ENCODE assay signal across 1 cellular context in the genomic region with DNA sequence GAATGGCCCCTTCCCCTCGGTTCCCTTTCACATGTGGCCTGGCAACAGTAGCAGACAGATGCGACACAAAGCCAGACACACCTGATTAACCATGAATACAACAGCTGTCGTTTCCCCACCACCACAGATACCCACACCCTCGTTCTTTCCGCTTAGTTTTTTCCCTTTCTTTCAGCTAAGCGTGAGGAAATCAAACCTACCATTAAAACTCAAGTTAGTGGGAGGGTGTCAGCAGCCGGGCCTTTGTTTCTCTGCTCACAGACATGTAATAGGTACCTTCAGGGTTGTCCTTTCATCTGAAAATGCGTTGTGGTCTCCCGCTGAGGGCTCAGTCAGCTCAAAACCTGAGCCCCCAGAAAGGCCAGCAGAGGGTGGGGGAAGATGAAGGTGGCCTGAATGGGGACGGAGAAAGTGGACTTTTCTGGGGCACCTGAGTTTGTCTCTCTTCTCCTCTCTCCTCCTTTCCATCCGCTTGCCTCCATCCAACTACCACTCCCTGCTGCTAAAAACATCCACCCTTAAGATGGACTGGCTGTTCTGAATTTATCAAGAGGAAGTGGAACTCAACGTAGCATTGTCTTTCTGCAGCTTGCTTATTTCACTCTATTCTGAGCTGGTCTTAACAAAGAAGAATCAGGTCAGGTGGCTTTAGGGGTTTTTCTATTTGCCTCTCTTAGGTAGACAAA.
TF ChIP-seq lines count a peak whose summit lies in the region.

No MANE protein-coding gene starts in this region.

TF ChIP-seq in GM23338, 12 proteins besides CTCF, POLR2A, EP300 and RAD21 (continued from another document):
- TF ChIP-seq, protein P1, sequence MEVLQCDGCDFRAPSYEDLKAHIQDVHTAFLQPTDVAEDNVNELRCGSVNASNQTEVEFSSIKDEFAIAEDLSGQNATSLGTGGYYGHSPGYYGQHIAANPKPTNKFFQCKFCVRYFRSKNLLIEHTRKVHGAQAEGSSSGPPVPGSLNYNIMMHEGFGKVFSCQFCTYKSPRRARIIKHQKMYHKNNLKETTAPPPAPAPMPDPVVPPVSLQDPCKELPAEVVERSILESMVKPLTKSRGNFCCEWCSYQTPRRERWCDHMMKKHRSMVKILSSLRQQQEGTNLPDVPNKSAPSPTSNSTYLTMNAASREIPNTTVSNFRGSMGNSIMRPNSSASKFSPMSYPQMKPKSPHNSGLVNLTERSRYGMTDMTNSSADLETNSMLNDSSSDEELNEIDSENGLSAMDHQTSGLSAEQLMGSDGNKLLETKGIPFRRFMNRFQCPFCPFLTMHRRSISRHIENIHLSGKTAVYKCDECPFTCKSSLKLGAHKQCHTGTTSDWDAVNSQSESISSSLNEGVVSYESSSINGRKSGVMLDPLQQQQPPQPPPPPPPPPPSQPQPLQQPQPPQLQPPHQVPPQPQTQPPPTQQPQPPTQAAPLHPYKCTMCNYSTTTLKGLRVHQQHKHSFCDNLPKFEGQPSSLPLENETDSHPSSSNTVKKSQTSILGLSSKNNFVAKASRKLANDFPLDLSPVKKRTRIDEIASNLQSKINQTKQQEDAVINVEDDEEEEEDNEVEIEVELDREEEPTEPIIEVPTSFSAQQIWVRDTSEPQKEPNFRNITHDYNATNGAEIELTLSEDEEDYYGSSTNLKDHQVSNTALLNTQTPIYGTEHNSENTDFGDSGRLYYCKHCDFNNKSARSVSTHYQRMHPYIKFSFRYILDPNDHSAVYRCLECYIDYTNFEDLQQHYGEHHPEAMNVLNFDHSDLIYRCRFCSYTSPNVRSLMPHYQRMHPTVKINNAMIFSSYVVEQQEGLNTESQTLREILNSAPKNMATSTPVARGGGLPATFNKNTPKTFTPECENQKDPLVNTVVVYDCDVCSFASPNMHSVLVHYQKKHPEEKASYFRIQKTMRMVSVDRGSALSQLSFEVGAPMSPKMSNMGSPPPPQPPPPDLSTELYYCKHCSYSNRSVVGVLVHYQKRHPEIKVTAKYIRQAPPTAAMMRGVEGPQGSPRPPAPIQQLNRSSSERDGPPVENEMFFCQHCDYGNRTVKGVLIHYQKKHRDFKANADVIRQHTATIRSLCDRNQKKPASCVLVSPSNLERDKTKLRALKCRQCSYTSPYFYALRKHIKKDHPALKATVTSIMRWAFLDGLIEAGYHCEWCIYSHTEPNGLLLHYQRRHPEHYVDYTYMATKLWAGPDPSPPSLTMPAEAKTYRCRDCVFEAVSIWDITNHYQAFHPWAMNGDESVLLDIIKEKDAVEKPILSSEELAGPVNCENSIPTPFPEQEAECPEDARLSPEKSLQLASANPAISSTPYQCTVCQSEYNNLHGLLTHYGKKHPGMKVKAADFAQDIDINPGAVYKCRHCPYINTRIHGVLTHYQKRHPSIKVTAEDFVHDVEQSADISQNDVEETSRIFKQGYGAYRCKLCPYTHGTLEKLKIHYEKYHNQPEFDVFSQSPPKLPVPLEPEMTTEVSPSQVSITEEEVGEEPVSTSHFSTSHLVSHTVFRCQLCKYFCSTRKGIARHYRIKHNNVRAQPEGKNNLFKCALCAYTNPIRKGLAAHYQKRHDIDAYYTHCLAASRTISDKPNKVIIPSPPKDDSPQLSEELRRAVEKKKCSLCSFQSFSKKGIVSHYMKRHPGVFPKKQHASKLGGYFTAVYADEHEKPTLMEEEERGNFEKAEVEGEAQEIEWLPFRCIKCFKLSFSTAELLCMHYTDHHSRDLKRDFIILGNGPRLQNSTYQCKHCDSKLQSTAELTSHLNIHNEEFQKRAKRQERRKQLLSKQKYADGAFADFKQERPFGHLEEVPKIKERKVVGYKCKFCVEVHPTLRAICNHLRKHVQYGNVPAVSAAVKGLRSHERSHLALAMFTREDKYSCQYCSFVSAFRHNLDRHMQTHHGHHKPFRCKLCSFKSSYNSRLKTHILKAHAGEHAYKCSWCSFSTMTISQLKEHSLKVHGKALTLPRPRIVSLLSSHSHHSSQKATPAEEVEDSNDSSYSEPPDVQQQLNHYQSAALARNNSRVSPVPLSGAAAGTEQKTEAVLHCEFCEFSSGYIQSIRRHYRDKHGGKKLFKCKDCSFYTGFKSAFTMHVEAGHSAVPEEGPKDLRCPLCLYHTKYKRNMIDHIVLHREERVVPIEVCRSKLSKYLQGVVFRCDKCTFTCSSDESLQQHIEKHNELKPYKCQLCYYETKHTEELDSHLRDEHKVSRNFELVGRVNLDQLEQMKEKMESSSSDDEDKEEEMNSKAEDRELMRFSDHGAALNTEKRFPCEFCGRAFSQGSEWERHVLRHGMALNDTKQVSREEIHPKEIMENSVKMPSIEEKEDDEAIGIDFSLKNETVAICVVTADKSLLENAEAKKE (CRISPR knock-in tag; IDR thresholded peaks at IDR 0.05) = no peak
- TF ChIP-seq POLR2AphosphoS5 (IDR thresholded peaks at IDR 0.05; ENCODE audit: low read depth) (no peak), CREB1 (CRISPR knock-in tag; IDR thresholded peaks at IDR 0.05; ENCODE audit: low read depth) (no peak), JUNB (IDR thresholded peaks at IDR 0.05; ENCODE audit: unreplicated experiment) (no peak), EZH2 (IDR thresholded peaks at IDR 0.05; ENCODE audit: low read depth, unreplicated experiment) (no peak), NANOG (IDR thresholded peaks at IDR 0.05; ENCODE audit: borderline replicate concordance) (no peak; the same call in 1 of the 2 replicates), EZH2phosphoT487 (IDR thresholded peaks at IDR 0.05; ENCODE audit: unreplicated experiment) (no peak)
TF ChIP-seq in GM23338: peak in this region for 0.
